In genomic region chr16:74944466-74944865, GRCh38 we compare ENCODE assay signal across 24 cellular contexts.
"Had no signal": no experiment of that assay in that cellular context is flagged by ENCODE, and none has a peak within 500 bp of the region (broad histone marks: within the 10 kb centered on the region; RNA-seq: fewer than 3 reads in every experiment).

No MANE protein-coding gene starts in this region.

- H3K27ac ChIP-seq: colonic mucosa, coronary artery, dorsolateral prefrontal cortex, epithelial cell of prostate, esophagus muscularis mucosa, esophagus squamous epithelium, foreskin keratinocyte, gastroesophageal sphincter, heart left ventricle, heart right ventricle had no signal

- H3K27me3 Mint-ChIP-seq: effector memory CD8-positive, alpha-beta T cell had no signal

- H3K4me3 ChIP-seq: colonic mucosa, coronary artery, dorsolateral prefrontal cortex, esophagus muscularis mucosa, esophagus squamous epithelium, gastrocnemius medialis, gastroesophageal sphincter, heart left ventricle, heart right ventricle had no signal

- H3K27ac Mint-ChIP-seq: dendritic cell treated with granulocyte-macrophage colony-stimulating factor and Interleukin-4, amounts not matched to agents 40 ng/mL and 50 ng/mL, for 4 days; effector memory CD8-positive, alpha-beta T cell had no signal

- H3K9me3 Mint-ChIP-seq: dendritic cell treated with granulocyte-macrophage colony-stimulating factor and Interleukin-4, amounts not matched to agents 40 ng/mL and 50 ng/mL, for 4 days; effector memory CD8-positive, alpha-beta T cell had no signal

- H3K4me1 ChIP-seq: colonic mucosa, esophagus squamous epithelium, foreskin keratinocyte, gastroesophageal sphincter had no signal

- H3K36me3 ChIP-seq: colonic mucosa had no signal

- DNase-seq: colonic mucosa; cortex of kidney; dermis blood vessel endothelial cell; dorsolateral prefrontal cortex; effector CD4-positive, alpha-beta T cell; effector CD8-positive, alpha-beta T cell; effector memory CD4-positive, alpha-beta T cell; effector memory CD8-positive, alpha-beta T cell; erythroblast; esophagus squamous epithelium; foreskin fibroblast; foreskin keratinocyte; foreskin melanocyte; gastrocnemius medialis; glutamatergic neuron; head of caudate nucleus; heart left ventricle; heart right ventricle had no signal

- ATAC-seq: effector memory CD8-positive, alpha-beta T cell; esophagus mucosa; foreskin keratinocyte; gastroesophageal sphincter; heart left ventricle; heart right ventricle had no signal

- H3K4me3 Mint-ChIP-seq: dendritic cell treated with granulocyte-macrophage colony-stimulating factor and Interleukin-4, amounts not matched to agents 40 ng/mL and 50 ng/mL, for 4 days; effector memory CD8-positive, alpha-beta T cell had no signal

- H3K9me3 ChIP-seq: colonic mucosa, esophagus muscularis mucosa, esophagus squamous epithelium, gastrocnemius medialis, gastroesophageal sphincter, heart left ventricle, heart right ventricle had no signal

- H3K27me3 ChIP-seq: colonic mucosa, dorsolateral prefrontal cortex, esophagus muscularis mucosa, esophagus squamous epithelium, foreskin keratinocyte, gastrocnemius medialis, gastroesophageal sphincter, heart left ventricle, heart right ventricle had no signal
